ENCODE assay signal across 37 cellular contexts in genomic region chr4:79898055-79898454, GRCh38.
"Had no signal": no experiment of that assay in that cellular context is flagged by ENCODE, and none has a peak within 500 bp of the region (broad histone marks: within the 10 kb centered on the region; RNA-seq: fewer than 3 reads in every experiment).

No MANE protein-coding gene starts in this region.

- ATAC-seq: activated CD4-positive, CD25-positive, alpha-beta regulatory T cell treated with anti-CD3 and anti-CD28 coated beads, Interleukin-2, amount 50 U/mL, for 24 hours; activated CD8-positive, alpha-beta T cell treated with anti-CD3 and anti-CD28 coated beads for 36 hours; activated T-cell treated with anti-CD3 and anti-CD28 coated beads, Interleukin-2, amount 50 U/mL, for 4 hours; effector memory CD8-positive, alpha-beta T cell; foreskin keratinocyte; gastrocnemius medialis; heart left ventricle; T-helper 17 cell had no signal

- H3K4me1 Mint-ChIP-seq: activated B cell treated with CpG ODN at 0.5 μM for 24 hours; activated naive CD4-positive, alpha-beta T cell treated with anti-CD3 and anti-CD28 coated beads, Interleukin-2, amount 50 U/mL, for 24 hours; activated naive CD8-positive, alpha-beta T cell treated with anti-CD3 and anti-CD28 coated beads for 36 hours; T-helper 17 cell had no signal

- H3K4me3 ChIP-seq: esophagus squamous epithelium, gastrocnemius medialis, heart left ventricle had no signal

- H3K9me3 ChIP-seq: esophagus squamous epithelium, gastrocnemius medialis had no signal

- H3K27me3 ChIP-seq: brain microvascular endothelial cell, esophagus squamous epithelium, foreskin keratinocyte, gastrocnemius medialis, heart left ventricle had no signal

- H3K4me1 ChIP-seq: esophagus squamous epithelium, foreskin keratinocyte, gastrocnemius medialis, heart left ventricle had no signal

- FAIRE-seq: astrocyte, bronchial epithelial cell, colon, endothelial cell of umbilical vein had no signal

- DNase-seq: activated B cell treated with CpG ODN at 0.5 μM for 24 hours; activated CD4-positive, alpha-beta T cell treated with anti-CD3 and anti-CD28 coated beads for 48 hours; activated CD4-positive, alpha-beta T cell treated with anti-CD3 and anti-CD28 coated beads, Interleukin-2, amount 50 U/mL, for 1 hour; activated CD4-positive, alpha-beta T cell treated with anti-CD3 and anti-CD28 coated beads, Interleukin-2, amount 50 U/mL, for 48 hours; activated CD8-positive, alpha-beta memory T cell treated with anti-CD3 and anti-CD28 coated beads for 24 hours; activated CD8-positive, alpha-beta T cell treated with anti-CD3 and anti-CD28 coated beads for 36 hours; activated effector memory CD4-positive, alpha-beta T cell treated with anti-CD3 and anti-CD28 coated beads, Interleukin-2, amount 50 U/mL, for 16 hours; activated naive CD4-positive, alpha-beta T cell treated with anti-CD3 and anti-CD28 coated beads for 36 hours; activated naive CD8-positive, alpha-beta T cell treated with anti-CD3 and anti-CD28 coated beads for 36 hours; activated T-cell treated with anti-CD3 and anti-CD28 coated beads, Interleukin-2, amount 50 U/mL, for 4 hours; amniotic stem cell; anterior cingulate cortex; brain microvascular endothelial cell; caudate nucleus; cortex of kidney; dermis blood vessel endothelial cell; effector CD4-positive, alpha-beta T cell; effector memory CD8-positive, alpha-beta T cell; esophagus squamous epithelium; foreskin keratinocyte; gastrocnemius medialis; glutamatergic neuron; heart left ventricle; T-helper 1 cell; T-helper 17 cell; T1000; WERI-Rb-1 had no signal

- H3K27ac Mint-ChIP-seq: activated B cell treated with CpG ODN at 0.5 μM for 24 hours; activated CD8-positive, alpha-beta T cell treated with anti-CD3 and anti-CD28 coated beads for 36 hours; activated naive CD4-positive, alpha-beta T cell treated with anti-CD3 and anti-CD28 coated beads for 36 hours; activated naive CD4-positive, alpha-beta T cell treated with anti-CD3 and anti-CD28 coated beads, Interleukin-2, amount 50 U/mL, for 24 hours; activated naive CD8-positive, alpha-beta T cell treated with anti-CD3 and anti-CD28 coated beads for 36 hours; activated T-helper 1 cell treated with anti-CD3 and anti-CD28 coated beads, Interleukin-12 subunit alpha, Interleukin-12 subunit beta, Interleukin-2, Interleukin-4 antibody, amounts not matched to agents 30 ng/mL and 10 ng/mL and 1 ng/mL, durations not matched to agents 14 hours and 24 hours and 36 hours; activated T-helper 2 cell treated with anti-CD3 and anti-CD28 coated beads, Interferon-gamma antibody, Interleukin-2, Interleukin-4, amounts not matched to agents 10 μg/mL and 5 μg/mL and 100 μg/mL, durations not matched to agents 14 hours and 24 hours and 36 hours; effector memory CD8-positive, alpha-beta T cell; T-helper 17 cell; T-helper 2 cell treated with Interferon-gamma antibody and Interleukin-4, amounts not matched to agents 5 μg/mL and 100 μg/mL, for 36 hours had no signal

- H3K4me3 Mint-ChIP-seq: activated B cell treated with CpG ODN at 0.5 μM for 24 hours; activated CD8-positive, alpha-beta T cell treated with anti-CD3 and anti-CD28 coated beads for 36 hours; activated naive CD4-positive, alpha-beta T cell treated with anti-CD3 and anti-CD28 coated beads for 36 hours; activated naive CD4-positive, alpha-beta T cell treated with anti-CD3 and anti-CD28 coated beads, Interleukin-2, amount 50 U/mL, for 24 hours; activated naive CD8-positive, alpha-beta T cell treated with anti-CD3 and anti-CD28 coated beads for 36 hours; activated T-cell treated with anti-CD3 and anti-CD28 coated beads, Interleukin-2, amount 50 U/mL, for 4 hours; activated T-helper 1 cell treated with anti-CD3 and anti-CD28 coated beads, Interleukin-12 subunit alpha, Interleukin-12 subunit beta, Interleukin-2, Interleukin-4 antibody, amounts not matched to agents 30 ng/mL and 10 ng/mL and 1 ng/mL, durations not matched to agents 14 hours and 24 hours and 36 hours; effector memory CD8-positive, alpha-beta T cell; T-helper 17 cell; T-helper 2 cell treated with Interferon-gamma antibody and Interleukin-4, amounts not matched to agents 5 μg/mL and 100 μg/mL, for 36 hours had no signal

- H3K27ac ChIP-seq: brain microvascular endothelial cell, epithelial cell of prostate, esophagus squamous epithelium, foreskin keratinocyte, gastrocnemius medialis, heart left ventricle, WERI-Rb-1 had no signal

- H3K36me3 ChIP-seq: brain microvascular endothelial cell, esophagus squamous epithelium, gastrocnemius medialis, heart left ventricle had no signal

- H3K27me3 Mint-ChIP-seq: activated CD8-positive, alpha-beta T cell treated with anti-CD3 and anti-CD28 coated beads for 36 hours; effector memory CD8-positive, alpha-beta T cell; T-helper 17 cell had no signal

- H3K36me3 Mint-ChIP-seq: activated naive CD4-positive, alpha-beta T cell treated with anti-CD3 and anti-CD28 coated beads, Interleukin-2, amount 50 U/mL, for 24 hours; activated naive CD8-positive, alpha-beta T cell treated with anti-CD3 and anti-CD28 coated beads for 36 hours had no signal

- H3K9me3 Mint-ChIP-seq: activated CD8-positive, alpha-beta T cell treated with anti-CD3 and anti-CD28 coated beads for 36 hours; activated naive CD4-positive, alpha-beta T cell treated with anti-CD3 and anti-CD28 coated beads for 36 hours; activated naive CD4-positive, alpha-beta T cell treated with anti-CD3 and anti-CD28 coated beads, Interleukin-2, amount 50 U/mL, for 24 hours; activated naive CD8-positive, alpha-beta T cell treated with anti-CD3 and anti-CD28 coated beads for 36 hours; activated T-cell treated with anti-CD3 and anti-CD28 coated beads, Interleukin-2, amount 50 U/mL, for 4 hours; activated T-helper 1 cell treated with anti-CD3 and anti-CD28 coated beads, Interleukin-12 subunit alpha, Interleukin-12 subunit beta, Interleukin-2, Interleukin-4 antibody, amounts not matched to agents 30 ng/mL and 10 ng/mL and 1 ng/mL, durations not matched to agents 14 hours and 24 hours and 36 hours; activated T-helper 2 cell treated with anti-CD3 and anti-CD28 coated beads, Interferon-gamma antibody, Interleukin-2, Interleukin-4, amounts not matched to agents 10 μg/mL and 5 μg/mL and 100 μg/mL, durations not matched to agents 14 hours and 24 hours and 36 hours; effector memory CD8-positive, alpha-beta T cell; T-helper 2 cell treated with Interferon-gamma antibody and Interleukin-4, amounts not matched to agents 5 μg/mL and 100 μg/mL, for 36 hours had no signal
